In genomic region chr2:107264184-107264583, GRCh38 we compare ENCODE assay signal across 23 cellular contexts.
DNase-seq lines count a peak whose midpoint lies in the region; ATAC-seq and TF ChIP-seq lines count a peak whose summit lies in the region.
"Had no signal": no experiment of that assay in that cellular context is flagged by ENCODE, and none has a peak within 500 bp of the region (broad histone marks: within the 10 kb centered on the region; RNA-seq: fewer than 3 reads in every experiment).

No MANE protein-coding gene starts in this region.

- H2AK5ac ChIP-seq in mesenchymal stem cell (ENCODE audit: low read length, severe bottlenecking) = peak overlapping the region; percentile 27

- H2AFZ ChIP-seq in GM23338 = peak overlapping the region; percentile 76; the same call in 1 of the 2 replicates
- no peak overlapping the region for H2AFZ ChIP-seq in OCI-LY3 (ENCODE audit: low read depth, low read length)
- H2AFZ ChIP-seq in mesenchymal stem cell (ENCODE audit: low read depth, low read length) = no peak overlapping the region

- no peaks in the 10 kb centered on the region for H3K27me3 ChIP-seq in GM23338 (ENCODE audit: insufficient read depth)
- no peaks in the 10 kb centered on the region for H3K27me3 ChIP-seq in OCI-LY3 (ENCODE audit: low read depth, low read length)
- no peaks in the 10 kb centered on the region for H3K27me3 ChIP-seq in mesenchymal stem cell (ENCODE audit: control insufficient read depth in 1 of 2, insufficient read depth in 1 of 2, low read length in 2 of 2)
- H3K27me3 ChIP-seq: BLaER1 treated with 17β-estradiol and CSF1 and Interleukin-3, amounts not matched to agents 10 nM and 100 nM had no signal

- H3K79me2 ChIP-seq in GM23338 (replicated peaks; ENCODE audit: insufficient read depth) (no peaks in the 10 kb centered on the region), OCI-LY3 (ENCODE audit: low read length) (no peaks in the 10 kb centered on the region)

- no peak overlapping the region for H3K4me2 ChIP-seq in GM23338
- H3K4me2 ChIP-seq in OCI-LY3 (ENCODE audit: low read length) = peak overlapping the region; percentile 41
- H3K4me2 ChIP-seq in mesenchymal stem cell (ENCODE audit: low read length, poor library complexity, severe bottlenecking) = no peak overlapping the region
- H3K4me2 ChIP-seq: A549; BLaER1 treated with 17β-estradiol and CSF1 and Interleukin-3, amounts not matched to agents 10 nM and 100 nM had no signal

- H3K4me3 ChIP-seq in GM23338 = no peak overlapping the region
- H3K4me3 ChIP-seq in OCI-LY3 (ENCODE audit: low read length) = no peak overlapping the region
- no peak overlapping the region for H3K4me3 ChIP-seq in mesenchymal stem cell (ENCODE audit: insufficient read depth in 1 of 2, low read depth in 1 of 2, low read length in 2 of 2)
- H3K4me3 ChIP-seq: A549; BLaER1 treated with 17β-estradiol and CSF1 and Interleukin-3, amounts not matched to agents 10 nM and 100 nM; GM12878 had no signal

- peaks cover 20% of the 10 kb centered on the region for H3K9me2 ChIP-seq in GM23338 (ENCODE audit: insufficient read depth)

- peaks cover 12% of the 10 kb centered on the region; the same call in 1 of the 2 replicates for H3K4me1 ChIP-seq in GM23338 (ENCODE audit: insufficient read depth)
- H3K4me1 ChIP-seq in OCI-LY3 (ENCODE audit: low read length) = peaks cover 22% of the 10 kb centered on the region
- peaks cover 2% of the 10 kb centered on the region for H3K4me1 ChIP-seq in mesenchymal stem cell (ENCODE audit: control insufficient read depth, insufficient read depth, low read depth, low read length)
- H3K4me1 ChIP-seq: A549 had no signal

- H3K27ac Mint-ChIP-seq in GM23338 = no peak overlapping the region
- H3K27ac Mint-ChIP-seq: B cell; CD4-positive, alpha-beta memory T cell; CD4-positive, CD25-positive, alpha-beta regulatory T cell; CD8-positive, alpha-beta memory T cell had no signal

- no peak overlapping the region for H3K4ac ChIP-seq in mesenchymal stem cell (ENCODE audit: low read depth in 1 of 2, low read length in 2 of 2)

- no peaks in the 10 kb centered on the region for H3K36me3 Mint-ChIP-seq in GM23338 (ENCODE audit: low read depth)
- H3K36me3 Mint-ChIP-seq: CD4-positive, alpha-beta memory T cell; CD4-positive, CD25-positive, alpha-beta regulatory T cell; CD8-positive, alpha-beta memory T cell had no signal

- no peak overlapping the region for H3K27ac ChIP-seq in GM23338 (ENCODE audit: low read depth)
- peak overlapping the region; percentile 27; the same call in 1 of the 2 replicates for H3K27ac ChIP-seq in OCI-LY3 (ENCODE audit: low read length)
- no peak overlapping the region for H3K27ac ChIP-seq in mesenchymal stem cell (ENCODE audit: low read length, poor library complexity, severe bottlenecking)
- H3K27ac ChIP-seq: 22Rv1; A549; BLaER1 treated with 17β-estradiol and CSF1 and Interleukin-3, amounts not matched to agents 10 nM and 100 nM; C4-2B had no signal

- no peaks in the 10 kb centered on the region for H3K79me1 ChIP-seq in mesenchymal stem cell (replicated peaks; ENCODE audit: low read length, poor library complexity, severe bottlenecking)

- H3K4me1 Mint-ChIP-seq in GM23338 = peaks cover 15% of the 10 kb centered on the region
- H3K4me1 Mint-ChIP-seq: B cell; CD4-positive, alpha-beta memory T cell; CD4-positive, CD25-positive, alpha-beta regulatory T cell; CD8-positive, alpha-beta memory T cell had no signal

- H3K36me3 ChIP-seq in GM23338 (ENCODE audit: insufficient read depth) = no peaks in the 10 kb centered on the region
- H3K36me3 ChIP-seq in OCI-LY3 (replicated peaks; ENCODE audit: low read depth, low read length) = peaks cover 4% of the 10 kb centered on the region
- no peaks in the 10 kb centered on the region for H3K36me3 ChIP-seq in mesenchymal stem cell (ENCODE audit: control insufficient read depth in 1 of 2, insufficient read depth in 2 of 2, low read depth in 1 of 2, low read length in 2 of 2)
- H3K36me3 ChIP-seq: BLaER1 treated with 17β-estradiol and CSF1 and Interleukin-3, amounts not matched to agents 10 nM and 100 nM had no signal

- H3K27me3 Mint-ChIP-seq in GM23338 (ENCODE audit: insufficient read depth, low read depth, poor library complexity) = peaks cover 3% of the 10 kb centered on the region
- H3K27me3 Mint-ChIP-seq: B cell; CD4-positive, alpha-beta memory T cell; CD4-positive, CD25-positive, alpha-beta regulatory T cell; CD8-positive, alpha-beta memory T cell had no signal

- H3K9me3 ChIP-seq in OCI-LY3 (ENCODE audit: insufficient read depth, low read length) = no peaks in the 10 kb centered on the region
- peaks cover 3% of the 10 kb centered on the region for H3K9me3 ChIP-seq in mesenchymal stem cell (ENCODE audit: control insufficient read depth, low read length)
- H3K9me3 ChIP-seq: A549; BLaER1 treated with 17β-estradiol and CSF1 and Interleukin-3, amounts not matched to agents 10 nM and 100 nM had no signal

- no peak overlapping the region for H4K8ac ChIP-seq in mesenchymal stem cell (ENCODE audit: low read length)

- H2BK120ac ChIP-seq in mesenchymal stem cell (ENCODE audit: low read depth, low read length) = no peak overlapping the region

- H3K4me3 Mint-ChIP-seq in GM23338 = no peak overlapping the region
- H3K4me3 Mint-ChIP-seq: B cell; CD4-positive, alpha-beta memory T cell; CD4-positive, CD25-positive, alpha-beta regulatory T cell; CD8-positive, alpha-beta memory T cell had no signal

- H3F3A ChIP-seq in GM23338 (replicated peaks; ENCODE audit: low read depth) = no peaks in the 10 kb centered on the region

- H3K9ac ChIP-seq in OCI-LY3 (ENCODE audit: low read length) = no peak overlapping the region
- no peak overlapping the region for H3K9ac ChIP-seq in mesenchymal stem cell (ENCODE audit: low read length)
- H3K9ac ChIP-seq: BLaER1 treated with 17β-estradiol and CSF1 and Interleukin-3, amounts not matched to agents 10 nM and 100 nM had no signal

- WGBS in mesenchymal stem cell = 96% methylated on average over 6 of the region's 6 CpGs

- no peak overlapping the region for H3K18ac ChIP-seq in mesenchymal stem cell (ENCODE audit: low read depth in 1 of 2, low read length in 2 of 2)

- H2BK12ac ChIP-seq in mesenchymal stem cell (ENCODE audit: low read length in 2 of 2) = no peak overlapping the region

- DNase-seq in GM23338 (ENCODE audit: low spot score) (no peak), mesenchymal stem cell (no peak), NCI-H2029 treated with DMSO at 0.1 percent for 48 hours (lab: John Stamatoyannopoulos, UW) (no peak), GM13976 (ENCODE audit: low spot score) (no peak), activated gamma-delta T cell treated with Interleukin-2 at 50 U/mL for 16 hours (no peak)
- DNase-seq: AML-193; CD4-positive, alpha-beta memory T cell; CD4-positive, CD25-positive, alpha-beta regulatory T cell; CD8-positive, alpha-beta memory T cell; COR-L47; DMS153; DMS53; DMS79; DND-41; EL; GDM1 had no signal

- H3K14ac ChIP-seq in mesenchymal stem cell (ENCODE audit: low read length in 2 of 2) = no peak overlapping the region

- no peak for ATAC-seq in GM23338
- ATAC-seq: A549, GM12878 had no signal

- in situ Hi-C loops in GM13976 (cut with MboI; ENCODE audit: low sequenced_read_pairs, unreplicated experiment) = no loop called here

- H3K9me3 Mint-ChIP-seq in GM23338 = no peaks in the 10 kb centered on the region; the same call in 1 of the 3 replicates

- H2BK15ac ChIP-seq in mesenchymal stem cell (ENCODE audit: low read depth, poor library complexity, severe bottlenecking) = no peak overlapping the region

- H2BK5ac ChIP-seq in mesenchymal stem cell (ENCODE audit: low read depth, low read length, poor library complexity, severe bottlenecking) = no peak overlapping the region

- no peak overlapping the region for H3K23ac ChIP-seq in mesenchymal stem cell (ENCODE audit: low read length in 2 of 2)

- no peak overlapping the region for H4K91ac ChIP-seq in mesenchymal stem cell (ENCODE audit: low read length)

- no peaks in the 10 kb centered on the region for H4K20me1 ChIP-seq in GM23338 (replicated peaks; ENCODE audit: insufficient read depth)
- H4K20me1 ChIP-seq in OCI-LY3 (ENCODE audit: insufficient read depth, low read length) = no peaks in the 10 kb centered on the region
- H4K20me1 ChIP-seq: BLaER1 treated with 17β-estradiol and CSF1 and Interleukin-3, amounts not matched to agents 10 nM and 100 nM had no signal

- TF ChIP-seq CTCF in GM23338 (conservative IDR thresholded peaks at IDR 0.05; ENCODE audit: low read depth in 2 of 2) = no peak
- no peak for TF ChIP-seq CTCF in OCI-LY3 (IDR thresholded peaks at IDR 0.05; ENCODE audit: low read depth, low read length)
- TF ChIP-seq CTCF in GM13976 (IDR thresholded peaks at IDR 0.05; ENCODE audit: borderline replicate concordance, control extremely low read depth, extremely low read depth, insufficient read depth, missing control alignments) = no peak

TF ChIP-seq in GM23338, 12 proteins besides CTCF, POLR2A, EP300 and RAD21 (continues in another document):
- TF ChIP-seq ZNF331 (CRISPR knock-in tag; IDR thresholded peaks at IDR 0.05; ENCODE audit: low read depth) (no peak), REST (IDR thresholded peaks at IDR 0.05; ENCODE audit: unreplicated experiment) (no peak)
